ENCODE assay signal across 10 cellular contexts in the genomic region with DNA sequence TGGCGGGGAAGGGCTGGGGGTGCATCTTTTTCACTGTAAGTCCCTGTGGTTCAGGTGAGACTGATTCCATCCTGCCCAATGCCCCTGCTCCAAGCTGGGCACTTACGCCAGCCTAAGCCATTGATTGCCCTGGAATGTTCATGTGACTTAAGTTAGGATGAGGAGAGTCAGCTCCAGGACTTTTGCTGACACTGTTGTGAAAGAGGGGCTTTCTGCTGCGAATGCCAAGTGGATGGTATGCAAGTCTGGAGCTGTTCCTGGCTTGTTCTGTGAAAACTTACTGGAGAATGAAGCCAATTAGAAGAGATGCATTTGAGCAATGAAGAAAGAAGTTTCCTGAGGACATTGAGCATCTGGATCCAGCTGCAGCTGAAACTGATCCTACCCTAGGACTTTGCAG.
DNase-seq lines count a peak whose midpoint lies in the region; ATAC-seq, FAIRE-seq and TF ChIP-seq lines count a peak whose summit lies in the region.
"Had no signal": no experiment of that assay in that cellular context is flagged by ENCODE, and none has a peak within 500 bp of the region (broad histone marks: within the 10 kb centered on the region; RNA-seq: fewer than 3 reads in every experiment).

No MANE protein-coding gene starts in this region.

- no peak for TF ChIP-seq CTCF in fibroblast of pulmonary artery (IDR thresholded peaks at IDR 0.05; ENCODE audit: low read length, missing control alignments)

- H3K4me3 ChIP-seq in fibroblast of pulmonary artery (replicated peaks; ENCODE audit: low read depth, low read length), result no peak overlapping the region

- ATAC-seq in GM21367 (IDR thresholded peaks at IDR 0.05; ENCODE audit: unreplicated experiment), result no peak

- peak; percentile 5 for DNase-seq in G401 (ENCODE audit: low spot score)
- DNase-seq in RPMI7951 (ENCODE audit: low read depth), result peak; percentile 33
- peak; percentile 84 for DNase-seq in fibroblast of pulmonary artery (ENCODE audit: low read depth)
- DNase-seq in renal cortical epithelial cell (ENCODE audit: low read depth), result peak; percentile 4
- DNase-seq in H54 (ENCODE audit: insufficient read length, low spot score), result no peak
- no peak for DNase-seq in iPS-NIHi7 (ENCODE audit: extremely low spot score)
- no peak for DNase-seq in activated CD4-positive, alpha-beta T cell treated with anti-CD3 and anti-CD28 coated beads, Interleukin-2, amount 50 U/mL, for 48 hours
- DNase-seq: activated T-cell treated with anti-CD3 and anti-CD28 coated beads, Interleukin-2, amount 50 U/mL, for 48 hours had no signal

- in situ Hi-C loops in G401 (cut with HindIII; ENCODE audit: low sequenced_read_pairs), result no loop called here

- FAIRE-seq in H54 (lab: Jason Lieb, UNC), result no peak
- FAIRE-seq: G401.6 had no signal

- no peak for TF ChIP-seq POLR2A in H54 (IDR thresholded peaks at IDR 0.05; ENCODE audit: low read depth, low read length)

Comparison
In these comparisons a context has a peak if more than half of its experiments do, and no peak if none do; other contexts are left out.
1. DNase-seq: peak in G401 (single experiment), RPMI7951 (single experiment), fibroblast of pulmonary artery (single experiment) and renal cortical epithelial cell (single experiment); none in H54 (single experiment), iPS-NIHi7 (single experiment) and activated CD4-positive, alpha-beta T cell treated with anti-CD3 and anti-CD28 coated beads, Interleukin-2, amount 50 U/mL, for 48 hours (0 of 2).